ENCODE assay signal across 19 cellular contexts in genomic region chrX:18360867-18361266, GRCh38. TPM values are rescaled to one million over a fixed set of nuclear protein-coding genes. Genes with fewer than 3 reads are reported as not detected.
DNase-seq lines count a peak whose midpoint lies in the region; ATAC-seq, FAIRE-seq and TF ChIP-seq lines count a peak whose summit lies in the region.
"Had no signal": no experiment of that assay in that cellular context is flagged by ENCODE, and none has a peak within 500 bp of the region (broad histone marks: within the 10 kb centered on the region; RNA-seq: fewer than 3 reads in every experiment).

No MANE protein-coding gene starts in this region.

- no peak for FAIRE-seq in H54 (lab: Jason Lieb, UNC)
- no peak for FAIRE-seq in HTR-8/SVneo (lab: Jason Lieb, UNC)
- FAIRE-seq: small intestine had no signal

- no peak for TF ChIP-seq CTCF in fibroblast of mammary gland (conservative IDR thresholded peaks at IDR 0.05; ENCODE audit: control insufficient read depth, insufficient read depth, low read depth, low read length)
- TF ChIP-seq CTCF in coronary artery (IDR thresholded peaks at IDR 0.05) = no peak

- no peak for ATAC-seq in GM19351 (IDR thresholded peaks at IDR 0.05; ENCODE audit: unreplicated experiment)
- ATAC-seq: activated CD8-positive, alpha-beta T cell treated with anti-CD3 and anti-CD28 coated beads, Interleukin-2, amount 10 ng/mL, durations not matched to agents 7 days and 5 days; mucosa of descending colon had no signal

- H3K4me1 ChIP-seq in SJCRH30 = no peaks in the 10 kb centered on the region
- H3K4me1 ChIP-seq: BLaER1 treated with 17β-estradiol and CSF1 and Interleukin-3, amounts not matched to agents 10 nM and 100 nM had no signal

- H3K27ac ChIP-seq in SJCRH30 = no peak overlapping the region
- H3K27ac ChIP-seq in coronary artery = no peak overlapping the region
- H3K27ac ChIP-seq: BLaER1 treated with 17β-estradiol and CSF1 and Interleukin-3, amounts not matched to agents 10 nM and 100 nM; KMS-11 had no signal

- no peaks in the 10 kb centered on the region for H3K9me3 ChIP-seq in SJCRH30 (replicated peaks)
- H3K9me3 ChIP-seq: BLaER1 treated with 17β-estradiol and CSF1 and Interleukin-3, amounts not matched to agents 10 nM and 100 nM; mucosa of descending colon had no signal

- no peak for TF ChIP-seq POLR2A in H54 (IDR thresholded peaks at IDR 0.05; ENCODE audit: low read depth, low read length)

- DNase-seq in ACHN (peak; percentile 12), HT1080 (ENCODE audit: low read depth) (peak; percentile 52), SJCRH30 (peak; percentile 15 to 49), fibroblast of mammary gland (ENCODE audit: low read depth) (peak; percentile 37), coronary artery (ENCODE audit: low spot score) (no peak), H54 (ENCODE audit: insufficient read length, low spot score) (no peak), HTR-8/SVneo (ENCODE audit: insufficient read length, low spot score) (no peak)
- DNase-seq: activated CD8-positive, alpha-beta T cell treated with anti-CD3 and anti-CD28 coated beads, Interleukin-2, amount 10 ng/mL, durations not matched to agents 7 days and 5 days; aorta; central memory CD4-positive, alpha-beta T cell; GF-D8; mucosa of descending colon; NCI-H1694 treated with DMSO at 0.1 percent for 48 hours; NCI-H524 treated with DMSO at 0.1 percent for 48 hours; small intestine; T-helper 2 cell had no signal

- no peaks in the 10 kb centered on the region for H3K36me3 ChIP-seq in SJCRH30
- H3K36me3 ChIP-seq: BLaER1 treated with 17β-estradiol and CSF1 and Interleukin-3, amounts not matched to agents 10 nM and 100 nM had no signal

- in situ Hi-C loops in ACHN (cut with HindIII; ENCODE audit: low pct_ligation_motif_present, low pct_unique_long_range_greater_than_20kb, low sequenced_read_pairs) = no loop called here

- H3K4me3 ChIP-seq in SJCRH30 (no peak overlapping the region), fibroblast of mammary gland (ENCODE audit: control insufficient read depth, low read depth, low read length) (no peak overlapping the region), coronary artery (no peak overlapping the region)
- H3K4me3 ChIP-seq: BLaER1 treated with 17β-estradiol and CSF1 and Interleukin-3, amounts not matched to agents 10 nM and 100 nM; mucosa of descending colon had no signal

- H3K27me3 ChIP-seq in SJCRH30 = no peaks in the 10 kb centered on the region

RNA-seq across cellular contexts. Expression of gene SCML2, which starts 6.4 kb away (rescaled TPM):
- 5.9 TPM in 2 replicates for total RNA-seq in HT1080 (2014; rRNA removed; shearing (Covaris generic))
- polyA plus RNA-seq in HT1080 (2015; cell fraction: cytosol; rRNA removed) = 5.7 and 6.4 TPM in 2 replicates
- polyA plus RNA-seq in HT1080 (2015; cell fraction: nucleus; rRNA removed) = 11.5 and 15.2 TPM in 2 replicates
- 27.9 and 30.2 TPM in 2 replicates for total RNA-seq in SJCRH30 (2014; rRNA removed; shearing (Covaris generic))

Comparison
In these comparisons a context has a peak if more than half of its experiments do, and no peak if none do; other contexts are left out.
1. DNase-seq: peak in ACHN (single experiment), HT1080 (single experiment), SJCRH30 (2 of 2) and fibroblast of mammary gland (single experiment); none in coronary artery (single experiment), H54 (single experiment) and HTR-8/SVneo (single experiment).